Comparison of ENCODE assay signal across 28 cellular contexts in genomic region chr6:164113637-164114036, GRCh38.
"Had no signal": no experiment of that assay in that cellular context is flagged by ENCODE, and none has a peak within 500 bp of the region (broad histone marks: within the 10 kb centered on the region; RNA-seq: fewer than 3 reads in every experiment).

No MANE protein-coding gene starts in this region.

- H3K36me3 Mint-ChIP-seq: stimulated activated effector memory CD8-positive, alpha-beta T cell treated with anti-CD3 and anti-CD28 coated beads, Interleukin-12 subunit alpha, Interleukin-12 subunit beta, amount 100 ng/mL, for 72 hours; stimulated activated naive B cell treated with anti-CD40 and anti-IgM and Interleukin-4, amounts not matched to agents 10 μg/mL and 1 μg/mL and 100 μg/mL, for 72 hours had no signal

- ATAC-seq: natural killer cell; psoas muscle; right cardiac atrium; right lobe of liver; stimulated activated effector memory CD8-positive, alpha-beta T cell treated with anti-CD3 and anti-CD28 coated beads, Interleukin-12 subunit alpha, Interleukin-12 subunit beta, amount 100 ng/mL, for 72 hours; stimulated activated naive B cell treated with anti-CD40 and anti-IgM and Interleukin-4, amounts not matched to agents 10 μg/mL and 1 μg/mL and 100 μg/mL, for 72 hours had no signal

- H3K4me3 ChIP-seq: neural progenitor cell, ovary, psoas muscle, right lobe of liver, sigmoid colon, suprapubic skin, testis, tibial artery, transverse colon, upper lobe of left lung, vagina had no signal

- H3K27ac Mint-ChIP-seq: natural killer cell; nephron; progenitor cell of endocrine pancreas; stimulated activated effector memory CD8-positive, alpha-beta T cell treated with anti-CD3 and anti-CD28 coated beads, Interleukin-12 subunit alpha, Interleukin-12 subunit beta, amount 100 ng/mL, for 72 hours; stimulated activated naive B cell treated with anti-CD40 and anti-IgM and Interleukin-4, amounts not matched to agents 10 μg/mL and 1 μg/mL and 100 μg/mL, for 72 hours; stimulated activated naive CD8-positive, alpha-beta T cell treated with anti-CD3 and anti-CD28 coated beads, Interleukin-15, Interleukin-2, amounts not matched to agents 100 ng/mL and 50 ng/mL, for 24 hours had no signal

- H3K9me3 ChIP-seq: ovary, psoas muscle, right lobe of liver, sigmoid colon, suprapubic skin, testis, tibial artery, transverse colon, upper lobe of left lung, vagina had no signal

- H3K9me3 Mint-ChIP-seq: natural killer cell had no signal

- H3K9ac ChIP-seq: neural progenitor cell, parathyroid adenoma had no signal

- H3K79me2 ChIP-seq: parathyroid adenoma had no signal

- H3K27me3 ChIP-seq: neural progenitor cell, ovary, right lobe of liver, sigmoid colon, suprapubic skin, testis, tibial artery, transverse colon, upper lobe of left lung, vagina had no signal

- H3K27ac ChIP-seq: neural progenitor cell, ovary, parathyroid adenoma, psoas muscle, right lobe of liver, sigmoid colon, suprapubic skin, testis, tibial artery, transverse colon, upper lobe of left lung, vagina had no signal

- H3K4me3 Mint-ChIP-seq: natural killer cell; nephron; neural progenitor cell; stimulated activated effector memory CD8-positive, alpha-beta T cell treated with anti-CD3 and anti-CD28 coated beads, Interleukin-12 subunit alpha, Interleukin-12 subunit beta, amount 100 ng/mL, for 72 hours; stimulated activated naive B cell treated with anti-CD40 and anti-IgM and Interleukin-4, amounts not matched to agents 10 μg/mL and 1 μg/mL and 100 μg/mL, for 72 hours; stimulated activated naive CD8-positive, alpha-beta T cell treated with anti-CD3 and anti-CD28 coated beads, Interleukin-15, Interleukin-2, amounts not matched to agents 100 ng/mL and 50 ng/mL, for 24 hours had no signal

- H3K36me3 ChIP-seq: neural progenitor cell, ovary, right lobe of liver, sigmoid colon, suprapubic skin, tibial artery, transverse colon, upper lobe of left lung, vagina had no signal

- DNase-seq: natural killer cell; occipital lobe; ovary; posterior cingulate gyrus; psoas muscle; right cardiac atrium; right lobe of liver; sigmoid colon; small intestine; stimulated activated CD4-positive, alpha-beta T cell treated with anti-CD3 and anti-CD28 coated beads, Interleukin-15, amount 100 ng/mL, for 24 hours; stimulated activated CD4-positive, alpha-beta T cell treated with anti-CD3 and anti-CD28 coated beads, Interleukin-2, amount 100 ng/mL, for 24 hours; stimulated activated CD4-positive, alpha-beta T cell treated with anti-CD3 and anti-CD28 coated beads, Interleukin-2, amount 100 ng/mL, for 48 hours; stimulated activated CD4-positive, alpha-beta T cell treated with anti-CD3 and anti-CD28 coated beads, Interleukin-4, amount 100 ng/mL, for 24 hours; stimulated activated naive B cell treated with anti-CD40 and anti-IgM and Interleukin-4, amounts not matched to agents 10 μg/mL and 1 μg/mL and 100 μg/mL, for 72 hours; stimulated activated naive CD4-positive, alpha-beta T cell treated with Interleukin-2 at 50 U/mL for 16 hours; substantia nigra; testis; tibial artery; transverse colon; upper lobe of left lung had no signal

- H2AFZ ChIP-seq: neural progenitor cell, parathyroid adenoma had no signal

- H3K4me1 ChIP-seq: parathyroid adenoma, testis had no signal

- H3K4me2 ChIP-seq: neural progenitor cell had no signal
